ENCODE assay signal across 21 cellular contexts in the genomic region with DNA sequence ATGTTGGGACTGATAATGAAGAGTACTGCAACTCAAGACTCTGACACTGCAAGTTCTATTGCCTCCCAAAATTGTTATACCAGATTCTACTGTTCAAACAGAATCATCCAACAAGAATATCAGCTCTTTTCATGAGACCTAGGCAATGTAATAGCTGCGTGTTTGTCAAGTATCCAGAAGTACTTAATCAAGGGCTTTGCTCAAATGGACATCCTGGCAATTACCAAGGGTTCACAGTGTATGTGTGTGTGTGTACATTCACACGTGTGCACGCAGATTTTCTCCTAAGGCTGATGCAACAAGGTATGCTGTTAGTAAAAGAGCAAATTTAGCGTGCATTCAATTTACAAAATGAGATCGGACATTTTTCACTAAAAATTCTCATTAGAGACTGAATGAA.
DNase-seq lines count a peak whose midpoint lies in the region; ATAC-seq, FAIRE-seq and TF ChIP-seq lines count a peak whose summit lies in the region.
"Had no signal": no experiment of that assay in that cellular context is flagged by ENCODE, and none has a peak within 500 bp of the region (broad histone marks: within the 10 kb centered on the region; RNA-seq: fewer than 3 reads in every experiment).

No MANE protein-coding gene starts in this region.

- DNase-seq in activated CD4-positive, alpha-beta T cell treated with anti-CD3 and anti-CD28 coated beads, Interleukin-2, amount 10 ng/mL, durations not matched to agents 24 days and 14 days = peak; percentile 9
- no peak for DNase-seq in activated CD4-positive, alpha-beta T cell treated with anti-CD3 and anti-CD28 coated beads, Interleukin-2, amount 50 U/mL, for 1 hour
- DNase-seq in colonic mucosa = no peak
- DNase-seq in pancreas = no peak
- DNase-seq in osteocyte (ENCODE audit: extremely low spot score, unreplicated experiment) = no peak
- no peak for DNase-seq in activated naive CD4-positive, alpha-beta T cell (lab: John Stamatoyannopoulos, UW)
- DNase-seq: ACHN; BE2C; C1 segment of cervical spinal cord; CD4-positive, CD25-positive, alpha-beta regulatory T cell; CD8-positive, alpha-beta memory T cell; COR-L47; DMS 273 treated with DMSO at 0.1 percent for 48 hours; DMS53; DND-41; EL; GM23248 had no signal

- H3K9ac ChIP-seq in colonic mucosa (ENCODE audit: low read depth in 2 of 2, low read length in 2 of 2) = no peak overlapping the region
- H3K9ac ChIP-seq: GM23248 had no signal

- H3K27me3 ChIP-seq in colonic mucosa (no peaks in the 10 kb centered on the region), pancreas (no peaks in the 10 kb centered on the region)
- H3K27me3 ChIP-seq: BE2C had no signal

- no peaks in the 10 kb centered on the region for H3K4me1 Mint-ChIP-seq in activated CD4-positive, alpha-beta T cell treated with anti-CD3 and anti-CD28 coated beads, Interleukin-2, amount 10 ng/mL, durations not matched to agents 24 days and 14 days
- peaks cover 24% of the 10 kb centered on the region for H3K4me1 Mint-ChIP-seq in osteocyte (ENCODE audit: unreplicated experiment)
- H3K4me1 Mint-ChIP-seq: CD4-positive, CD25-positive, alpha-beta regulatory T cell; CD8-positive, alpha-beta memory T cell had no signal

- H3K4me3 Mint-ChIP-seq in activated CD4-positive, alpha-beta T cell treated with anti-CD3 and anti-CD28 coated beads, Interleukin-2, amount 10 ng/mL, durations not matched to agents 24 days and 14 days = no peak overlapping the region
- H3K4me3 Mint-ChIP-seq in osteocyte (ENCODE audit: unreplicated experiment) = no peak overlapping the region
- H3K4me3 Mint-ChIP-seq: CD4-positive, CD25-positive, alpha-beta regulatory T cell; CD8-positive, alpha-beta memory T cell had no signal

- H3K9me3 ChIP-seq in colonic mucosa (no peaks in the 10 kb centered on the region), pancreas (no peaks in the 10 kb centered on the region)
- H3K9me3 ChIP-seq: BE2C, HAP-1 had no signal

- H3K36me3 ChIP-seq in colonic mucosa (no peaks in the 10 kb centered on the region), pancreas (no peaks in the 10 kb centered on the region)

- H3K27ac Mint-ChIP-seq in activated CD4-positive, alpha-beta T cell treated with anti-CD3 and anti-CD28 coated beads, Interleukin-2, amount 10 ng/mL, durations not matched to agents 24 days and 14 days = no peak overlapping the region
- no peak overlapping the region for H3K27ac Mint-ChIP-seq in osteocyte (ENCODE audit: unreplicated experiment)
- H3K27ac Mint-ChIP-seq: CD4-positive, CD25-positive, alpha-beta regulatory T cell; CD8-positive, alpha-beta memory T cell had no signal

- intact Hi-C loops in activated CD4-positive, alpha-beta T cell treated with anti-CD3 and anti-CD28 coated beads, Interleukin-2, amount 10 ng/mL, durations not matched to agents 24 days and 14 days (cut with micrococcal nuclease) = no loop called here
- intact Hi-C loops in colonic mucosa (cut with DNase I) = no loop called here
- intact Hi-C loops in pancreas (cut with DNase I) = no loop called here

- ATAC-seq in pancreas = peak in 3 of 4 donors; percentile 58 to 66 (median 61)
- ATAC-seq: GM12878 had no signal

- FAIRE-seq in pancreas (lab: Jason Lieb, UNC) = no peak
- FAIRE-seq: A204.1, GM12878, GM19239 had no signal

- peak overlapping the region; percentile 71 for H3K27ac ChIP-seq in colonic mucosa
- H3K27ac ChIP-seq in pancreas = no peak overlapping the region
- H3K27ac ChIP-seq: GM23248 had no signal

- H3K27me3 Mint-ChIP-seq in activated CD4-positive, alpha-beta T cell treated with anti-CD3 and anti-CD28 coated beads, Interleukin-2, amount 10 ng/mL, durations not matched to agents 24 days and 14 days = no peaks in the 10 kb centered on the region
- H3K27me3 Mint-ChIP-seq in osteocyte (ENCODE audit: unreplicated experiment) = no peaks in the 10 kb centered on the region
- H3K27me3 Mint-ChIP-seq: CD4-positive, CD25-positive, alpha-beta regulatory T cell had no signal

- H3K4me1 ChIP-seq in colonic mucosa (peaks cover 9% of the 10 kb centered on the region), pancreas (peaks cover 0 to 13% (median 11%) of the 10 kb centered on the region in 3 donors)
- H3K4me1 ChIP-seq: HAP-1 had no signal

- H3K4me3 ChIP-seq in colonic mucosa (no peak overlapping the region), pancreas (no peak overlapping the region)
- H3K4me3 ChIP-seq: GM12878, GM23248, HAP-1 had no signal

- no peaks in the 10 kb centered on the region for H3K9me3 Mint-ChIP-seq in activated CD4-positive, alpha-beta T cell treated with anti-CD3 and anti-CD28 coated beads, Interleukin-2, amount 10 ng/mL, durations not matched to agents 24 days and 14 days
- H3K9me3 Mint-ChIP-seq in osteocyte (ENCODE audit: unreplicated experiment) = no peaks in the 10 kb centered on the region
- H3K9me3 Mint-ChIP-seq: CD4-positive, CD25-positive, alpha-beta regulatory T cell; CD8-positive, alpha-beta memory T cell had no signal

- no peaks in the 10 kb centered on the region for H3K36me3 Mint-ChIP-seq in activated CD4-positive, alpha-beta T cell treated with anti-CD3 and anti-CD28 coated beads, Interleukin-2, amount 10 ng/mL, durations not matched to agents 24 days and 14 days (ENCODE audit: low read depth)
- H3K36me3 Mint-ChIP-seq in osteocyte (ENCODE audit: unreplicated experiment) = peaks cover 29% of the 10 kb centered on the region
- H3K36me3 Mint-ChIP-seq: CD4-positive, CD25-positive, alpha-beta regulatory T cell; CD8-positive, alpha-beta memory T cell had no signal

- WGBS in pancreas, 2 donors = 27 to 41% methylated on average over 5 of the region's 5 CpGs

- TF ChIP-seq CTCF in colonic mucosa (IDR thresholded peaks at IDR 0.05) (no peak), pancreas (IDR thresholded peaks at IDR 0.05) (no peak), osteocyte (IDR thresholded peaks at IDR 0.05) (no peak)
